35 cellular contexts compared by ENCODE assay signal in the genomic region with DNA sequence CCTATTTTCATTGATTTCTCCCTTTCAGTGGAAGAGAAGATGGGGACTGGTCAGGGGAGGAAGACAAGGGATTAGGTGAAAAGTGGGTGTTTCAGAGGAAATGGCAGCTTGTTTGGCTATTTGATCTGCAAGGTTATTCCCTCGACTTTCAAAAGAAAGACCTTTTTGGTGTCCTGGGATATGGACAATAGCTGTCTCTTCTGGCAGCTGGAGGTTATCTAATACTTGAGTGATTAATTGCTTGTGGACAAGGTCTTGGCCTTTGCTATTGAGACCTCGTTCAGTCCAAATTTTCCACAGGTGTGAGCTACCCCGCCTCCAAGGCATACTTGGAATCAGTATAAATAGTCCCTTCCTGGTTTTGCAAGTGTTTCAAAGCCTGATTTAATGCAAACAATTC.
"Had no signal": no experiment of that assay in that cellular context is flagged by ENCODE, and none has a peak within 500 bp of the region (broad histone marks: within the 10 kb centered on the region; RNA-seq: fewer than 3 reads in every experiment).

No MANE protein-coding gene starts in this region.

- H3K9me3 ChIP-seq: adrenal gland, colonic mucosa had no signal

- H3K79me2 ChIP-seq: hepatocyte had no signal

- H3K27me3 ChIP-seq: adrenal gland, body of pancreas, cardiac muscle cell, colonic mucosa, esophagus muscularis mucosa, gastrocnemius medialis, heart right ventricle, hepatocyte had no signal

- H3K4me3 ChIP-seq: adrenal gland, body of pancreas, cardiac muscle cell, colonic mucosa, esophagus muscularis mucosa, gastrocnemius medialis, heart right ventricle, hepatocyte had no signal

- H3K27ac Mint-ChIP-seq: activated B cell treated with CpG ODN at 0.5 μM for 24 hours; activated CD4-positive, alpha-beta memory T cell treated with anti-CD3 and anti-CD28 coated beads for 36 hours; activated CD4-positive, alpha-beta T cell treated with anti-CD3 and anti-CD28 coated beads, Interleukin-2, amount 10 ng/mL, durations not matched to agents 24 days and 14 days; activated CD8-positive, alpha-beta memory T cell treated with anti-CD3 and anti-CD28 coated beads, Interleukin-2, amount 10 ng/mL, durations not matched to agents 7 days and 5 days; activated CD8-positive, alpha-beta T cell treated with anti-CD3 and anti-CD28 coated beads, Interleukin-2, amount 10 ng/mL, durations not matched to agents 7 days and 5 days; activated naive CD4-positive, alpha-beta T cell treated with anti-CD3 and anti-CD28 coated beads for 36 hours; activated naive CD4-positive, alpha-beta T cell treated with anti-CD3 and anti-CD28 coated beads, Interleukin-2, amount 50 U/mL, for 24 hours; activated naive CD8-positive, alpha-beta T cell treated with anti-CD3 and anti-CD28 coated beads for 36 hours; activated naive CD8-positive, alpha-beta T cell treated with anti-CD3 and anti-CD28 coated beads, Interleukin-2, amount 50 U/mL, for 24 hours; activated T-helper 1 cell treated with anti-CD3 and anti-CD28 coated beads, Interleukin-12 subunit alpha, Interleukin-12 subunit beta, Interleukin-2, Interleukin-4 antibody, amounts not matched to agents 30 ng/mL and 10 ng/mL and 1 ng/mL, durations not matched to agents 14 hours and 24 hours and 36 hours; activated T-helper 2 cell treated with anti-CD3 and anti-CD28 coated beads, Interferon-gamma antibody, Interleukin-2, Interleukin-4, amounts not matched to agents 10 μg/mL and 5 μg/mL and 100 μg/mL, durations not matched to agents 14 hours and 24 hours and 36 hours; T-helper 17 cell; T-helper 2 cell treated with Interferon-gamma antibody and Interleukin-4, amounts not matched to agents 5 μg/mL and 100 μg/mL, for 36 hours had no signal

- H3K36me3 ChIP-seq: adrenal gland, cardiac muscle cell, colonic mucosa, esophagus muscularis mucosa, gastrocnemius medialis, heart right ventricle, WERI-Rb-1 had no signal

- H3K27ac ChIP-seq: adrenal gland, body of pancreas, cardiac muscle cell, colonic mucosa, esophagus muscularis mucosa, foreskin keratinocyte, gastrocnemius medialis, heart right ventricle, hepatocyte, WERI-Rb-1 had no signal

- H3K4me1 Mint-ChIP-seq: activated B cell treated with CpG ODN at 0.5 μM for 24 hours; activated CD8-positive, alpha-beta memory T cell treated with anti-CD3 and anti-CD28 coated beads, Interleukin-2, amount 10 ng/mL, durations not matched to agents 7 days and 5 days; activated naive CD4-positive, alpha-beta T cell treated with anti-CD3 and anti-CD28 coated beads, Interleukin-2, amount 50 U/mL, for 24 hours; activated naive CD8-positive, alpha-beta T cell treated with anti-CD3 and anti-CD28 coated beads for 36 hours; activated naive CD8-positive, alpha-beta T cell treated with anti-CD3 and anti-CD28 coated beads, Interleukin-2, amount 50 U/mL, for 24 hours; T-helper 17 cell had no signal

- H3K4me2 ChIP-seq: hepatocyte had no signal

- ATAC-seq: activated CD4-positive, CD25-positive, alpha-beta regulatory T cell treated with anti-CD3 and anti-CD28 coated beads, Interleukin-2, amount 50 U/mL, for 24 hours; activated CD8-positive, alpha-beta memory T cell treated with anti-CD3 and anti-CD28 coated beads, Interleukin-2, amount 10 ng/mL, durations not matched to agents 7 days and 5 days; activated CD8-positive, alpha-beta T cell treated with anti-CD3 and anti-CD28 coated beads, Interleukin-2, amount 10 ng/mL, durations not matched to agents 7 days and 5 days; activated naive CD8-positive, alpha-beta T cell treated with anti-CD3 and anti-CD28 coated beads, Interleukin-2, amount 50 U/mL, for 24 hours; body of pancreas; foreskin keratinocyte; gastrocnemius medialis; heart right ventricle; T-helper 17 cell had no signal

- H2AFZ ChIP-seq: hepatocyte had no signal

- DNase-seq: activated B cell treated with CpG ODN at 0.5 μM for 24 hours; activated CD4-positive, alpha-beta memory T cell treated with anti-CD3 and anti-CD28 coated beads for 36 hours; activated CD4-positive, alpha-beta T cell treated with anti-CD3 and anti-CD28 coated beads, Interleukin-2, amount 10 ng/mL, durations not matched to agents 24 days and 14 days; activated CD8-positive, alpha-beta memory T cell treated with anti-CD3 and anti-CD28 coated beads, Interleukin-2, amount 10 ng/mL, durations not matched to agents 7 days and 5 days; activated CD8-positive, alpha-beta memory T cell treated with anti-CD3 and anti-CD28 coated beads, Interleukin-2, amount 50 U/mL, for 4 hours; activated CD8-positive, alpha-beta T cell treated with anti-CD3 and anti-CD28 coated beads, Interleukin-2, amount 10 ng/mL, durations not matched to agents 7 days and 5 days; activated effector memory CD4-positive, alpha-beta T cell treated with anti-CD3 and anti-CD28 coated beads, Interleukin-2, amount 50 U/mL, for 16 hours; activated naive CD4-positive, alpha-beta T cell treated with anti-CD3 and anti-CD28 coated beads for 36 hours; activated naive CD8-positive, alpha-beta T cell treated with anti-CD3 and anti-CD28 coated beads for 36 hours; activated naive CD8-positive, alpha-beta T cell treated with anti-CD3 and anti-CD28 coated beads, Interleukin-2, amount 50 U/mL, for 24 hours; activated T-cell treated with anti-CD3 and anti-CD28 coated beads, Interleukin-2, amount 50 U/mL, for 1 hour; activated T-cell treated with anti-CD3 and anti-CD28 coated beads, Interleukin-2, amount 50 U/mL, for 48 hours; adrenal gland; amygdala; aorta; body of pancreas; central memory CD4-positive, alpha-beta T cell; cerebellar nuclear complex; colonic mucosa; effector CD8-positive, alpha-beta T cell; foreskin keratinocyte; gastrocnemius medialis; glutamatergic neuron; heart right ventricle; T-helper 17 cell; T1000; WERI-Rb-1 had no signal

- H3K4me3 Mint-ChIP-seq: activated B cell treated with CpG ODN at 0.5 μM for 24 hours; activated CD4-positive, alpha-beta memory T cell treated with anti-CD3 and anti-CD28 coated beads for 36 hours; activated CD4-positive, alpha-beta T cell treated with anti-CD3 and anti-CD28 coated beads, Interleukin-2, amount 10 ng/mL, durations not matched to agents 24 days and 14 days; activated CD8-positive, alpha-beta memory T cell treated with anti-CD3 and anti-CD28 coated beads, Interleukin-2, amount 10 ng/mL, durations not matched to agents 7 days and 5 days; activated CD8-positive, alpha-beta T cell treated with anti-CD3 and anti-CD28 coated beads, Interleukin-2, amount 10 ng/mL, durations not matched to agents 7 days and 5 days; activated naive CD4-positive, alpha-beta T cell treated with anti-CD3 and anti-CD28 coated beads for 36 hours; activated naive CD4-positive, alpha-beta T cell treated with anti-CD3 and anti-CD28 coated beads, Interleukin-2, amount 50 U/mL, for 24 hours; activated naive CD8-positive, alpha-beta T cell treated with anti-CD3 and anti-CD28 coated beads for 36 hours; activated naive CD8-positive, alpha-beta T cell treated with anti-CD3 and anti-CD28 coated beads, Interleukin-2, amount 50 U/mL, for 24 hours; activated T-helper 1 cell treated with anti-CD3 and anti-CD28 coated beads, Interleukin-12 subunit alpha, Interleukin-12 subunit beta, Interleukin-2, Interleukin-4 antibody, amounts not matched to agents 30 ng/mL and 10 ng/mL and 1 ng/mL, durations not matched to agents 14 hours and 24 hours and 36 hours; T-helper 17 cell; T-helper 2 cell treated with Interferon-gamma antibody and Interleukin-4, amounts not matched to agents 5 μg/mL and 100 μg/mL, for 36 hours had no signal

- H3K27me3 Mint-ChIP-seq: activated B cell treated with CpG ODN at 0.5 μM for 24 hours; activated CD4-positive, alpha-beta memory T cell treated with anti-CD3 and anti-CD28 coated beads for 36 hours; activated CD8-positive, alpha-beta memory T cell treated with anti-CD3 and anti-CD28 coated beads, Interleukin-2, amount 10 ng/mL, durations not matched to agents 7 days and 5 days; activated naive CD4-positive, alpha-beta T cell treated with anti-CD3 and anti-CD28 coated beads, Interleukin-2, amount 50 U/mL, for 24 hours; activated naive CD8-positive, alpha-beta T cell treated with anti-CD3 and anti-CD28 coated beads for 36 hours; activated naive CD8-positive, alpha-beta T cell treated with anti-CD3 and anti-CD28 coated beads, Interleukin-2, amount 50 U/mL, for 24 hours; T-helper 17 cell had no signal

- H3K4me1 ChIP-seq: adrenal gland, body of pancreas, colonic mucosa, esophagus muscularis mucosa, foreskin keratinocyte, gastrocnemius medialis, heart right ventricle had no signal
